In genomic region chr15:39582977-39583585, GRCh38 we compare ENCODE assay signal across 11 cellular contexts. TPM values are rescaled to one million over a fixed set of nuclear protein-coding genes. Genes with fewer than 3 reads are reported as not detected.
DNase-seq lines count a peak whose midpoint lies in the region; ATAC-seq, FAIRE-seq and TF ChIP-seq lines count a peak whose summit lies in the region.
"Had no signal": no experiment of that assay in that cellular context is flagged by ENCODE, and none has a peak within 500 bp of the region (broad histone marks: within the 10 kb centered on the region; RNA-seq: fewer than 3 reads in every experiment).

No MANE protein-coding gene starts in this region.

- TF ChIP-seq POLR2A in stomach (IDR thresholded peaks at IDR 0.05) (no peak), H54 (IDR thresholded peaks at IDR 0.05; ENCODE audit: low read depth, low read length) (no peak)

- H3K9ac ChIP-seq in HUES6 (ENCODE audit: low read length), result peak overlapping the region; percentile 94

- POLR2A ChIA-PET in CD8-positive, alpha-beta T cell (lab: Charles Lee), result no interaction called here

- no peak overlapping the region for H3K27ac ChIP-seq in HUES6 (ENCODE audit: low read depth, low read length)
- H3K27ac ChIP-seq in left lung, result peak overlapping the region in 1 of 2 donors; percentile 91
- H3K27ac ChIP-seq in stomach, result peak overlapping the region in 4 of 5 donors; percentile 78 to 96 (median 95)
- H3K27ac ChIP-seq in CD8-positive, alpha-beta T cell (ENCODE audit: low read depth, low read length), result no peak overlapping the region

- TF ChIP-seq CTCF in cardiac fibroblast (IDR thresholded peaks at IDR 0.05; ENCODE audit: low read depth, low read length) (no peak), left lung (IDR thresholded peaks at IDR 0.05) (peak in 1 of 2 donors; percentile 24), stomach (IDR thresholded peaks at IDR 0.05) (peak in 2 of 7 experiments; percentile 9 to 12)
- TF ChIP-seq CTCF in CD8-positive, alpha-beta T cell (IDR thresholded peaks at IDR 0.05), result no peak

- 45 to 57% (median 49%) methylated on average over 4 of the region's 4 CpGs for WGBS in stomach, 5 donors

- H3K4me3 ChIP-seq in HUES6 (ENCODE audit: low read depth, low read length) (peak overlapping the region; percentile 79), cardiac fibroblast (replicated peaks in 1 of 2; ENCODE audit: low read depth in 2 of 2, low read length in 2 of 2) (peak overlapping the region; percentile 75 to 80), left lung (peak overlapping the region; percentile 47 to 54), stomach (peak overlapping the region; percentile 54 to 76 (median 63))
- H3K4me3 ChIP-seq in CD8-positive, alpha-beta T cell (ENCODE audit: low read depth, low read length), result no peak overlapping the region

- H3K9me3 ChIP-seq in HUES6 (ENCODE audit: control insufficient read depth, insufficient read depth, low read depth, low read length) (no peaks in the 10 kb centered on the region), left lung (no peaks in the 10 kb centered on the region), stomach (no peaks in the 10 kb centered on the region)
- H3K9me3 ChIP-seq in CD8-positive, alpha-beta T cell (ENCODE audit: low read length), result no peaks in the 10 kb centered on the region

- no peak for ATAC-seq in left lung
- ATAC-seq in HG03095 (IDR thresholded peaks at IDR 0.05; ENCODE audit: unreplicated experiment), result no peak
- ATAC-seq in CD8-positive, alpha-beta T cell, result no peak

- TF ChIP-seq EP300 in stomach (IDR thresholded peaks at IDR 0.05), result no peak

- DNase-seq in cardiac fibroblast (ENCODE audit: low read depth in 2 of 2) (no peak), left lung (no peak), stomach (no peak), H54 (ENCODE audit: insufficient read length, low spot score) (no peak), NCI-H1930 (lab: John Stamatoyannopoulos, UW) (no peak)
- no peak for DNase-seq in CD8-positive, alpha-beta T cell
- DNase-seq: Kasumi-1; NK-92 treated with Interleukin-12 subunit alpha and Interleukin-12 subunit beta, amount 100 ng/mL, for 24 hours had no signal

- H3K4me3 Mint-ChIP-seq in CD8-positive, alpha-beta T cell, result no peak overlapping the region
- H3K4me3 Mint-ChIP-seq: activated naive CD8-positive, alpha-beta T cell had no signal

- H3K27me3 ChIP-seq in HUES6 (ENCODE audit: control insufficient read depth, insufficient read depth, low read length) (0 out of 2 replicates have a peak, but pooled peaks cover 3% of the 10 kb centered on the region), left lung (peaks cover 0 to 41% of the 10 kb centered on the region in 2 donors), stomach (peaks cover 0 to 14% (median 4%) of the 10 kb centered on the region in 3 donors)
- peaks cover 8% of the 10 kb centered on the region for H3K27me3 ChIP-seq in CD8-positive, alpha-beta T cell (ENCODE audit: insufficient read depth, low read length)

- no peak overlapping the region for H3K27ac Mint-ChIP-seq in CD8-positive, alpha-beta T cell
- H3K27ac Mint-ChIP-seq: activated naive CD8-positive, alpha-beta T cell had no signal

- intact Hi-C loops in left lung (cut with DNase I), result loop anchor here in 1 of 2 donors (10.0 kb wide), 2 partner anchors 172 to 408 kb away; no protein-coding TSS in a partner anchor
- intact Hi-C loops in stomach (cut with DNase I; ENCODE audit: low total_unique reads), result loop anchor here (5.0 kb wide), 2 partner anchors 406 to 766 kb away; no protein-coding TSS in a partner anchor
- intact Hi-C loops in CD8-positive, alpha-beta T cell (cut with DNase I, micrococcal nuclease), result loop anchor here (1.0 to 10.0 kb wide), 5 partner anchors 174 to 1148 kb away; no protein-coding TSS in a partner anchor

- no peak for FAIRE-seq in H54 (lab: Jason Lieb, UNC)

- H3K36me3 Mint-ChIP-seq in CD8-positive, alpha-beta T cell, result no peaks in the 10 kb centered on the region
- H3K36me3 Mint-ChIP-seq: activated naive CD8-positive, alpha-beta T cell had no signal

- peaks cover 60% of the 10 kb centered on the region for H3K36me3 ChIP-seq in HUES6 (ENCODE audit: control insufficient read depth, insufficient read depth, low read length)
- H3K36me3 ChIP-seq in left lung, result peaks cover 0 to 56% of the 10 kb centered on the region in 2 donors
- H3K36me3 ChIP-seq in stomach, result peaks cover 28 to 65% (median 61%) of the 10 kb centered on the region in 4 donors
- H3K36me3 ChIP-seq in CD8-positive, alpha-beta T cell (ENCODE audit: insufficient read depth, low read length), result no peaks in the 10 kb centered on the region

- peaks cover 18% of the 10 kb centered on the region for H3K4me1 Mint-ChIP-seq in CD8-positive, alpha-beta T cell (ENCODE audit: low read depth)

- H3K4me1 ChIP-seq in HUES6 (ENCODE audit: control insufficient read depth, insufficient read depth, low read length) (peaks cover 20% of the 10 kb centered on the region), left lung (peaks cover 3 to 45% of the 10 kb centered on the region in 2 donors), stomach (peaks cover 26 to 94% (median 70%) of the 10 kb centered on the region in 4 donors)
- H3K4me1 ChIP-seq in CD8-positive, alpha-beta T cell (ENCODE audit: insufficient read depth, low read length), result peaks cover 10% of the 10 kb centered on the region

- peaks cover 26% of the 10 kb centered on the region for H3K27me3 Mint-ChIP-seq in CD8-positive, alpha-beta T cell (ENCODE audit: low read depth)

- H3K9me3 Mint-ChIP-seq in CD8-positive, alpha-beta T cell, result no peaks in the 10 kb centered on the region

- CTCF ChIA-PET in CD8-positive, alpha-beta T cell (lab: Charles Lee), result interaction anchor here (0.9 to 5.5 kb wide), 5 partner anchors 11 to 183 kb away, joined by 3 to 49 read pairs (median 5); no protein-coding TSS in a partner anchor

RNA-seq across cellular contexts. Expression of gene THBS1, which starts 2.2 kb away (rescaled TPM):
- total RNA-seq in left lung (100 to 1,000 TPM; 498 to 570 TPM), stomach (100 to 1,000 TPM; 112 to 842 (median 505) TPM)
- 10 to 100 TPM; 12.9 to 18.2 (median 16.0) TPM for polyA plus RNA-seq in stomach
- total RNA-seq in CD8-positive, alpha-beta T cell, result 10 to 100 TPM; 13.5 to 16.1 TPM

Comparison
In these comparisons a context has a peak if more than half of its experiments do, and no peak if none do; other contexts are left out.
1. H3K27ac ChIP-seq: peak in stomach (4 of 5); none in HUES6 (single experiment) and CD8-positive, alpha-beta T cell (single experiment).
2. RNA of gene THBS1, which starts 2.2 kb away (total RNA-seq): 498 to 570 TPM in left lung and 112 to 842 TPM in stomach; 13.5 to 16.1 TPM in CD8-positive, alpha-beta T cell; every median in the first group is over 4 times any median in the second.